ENCODE assay signal across 9 cellular contexts in the genomic region with DNA sequence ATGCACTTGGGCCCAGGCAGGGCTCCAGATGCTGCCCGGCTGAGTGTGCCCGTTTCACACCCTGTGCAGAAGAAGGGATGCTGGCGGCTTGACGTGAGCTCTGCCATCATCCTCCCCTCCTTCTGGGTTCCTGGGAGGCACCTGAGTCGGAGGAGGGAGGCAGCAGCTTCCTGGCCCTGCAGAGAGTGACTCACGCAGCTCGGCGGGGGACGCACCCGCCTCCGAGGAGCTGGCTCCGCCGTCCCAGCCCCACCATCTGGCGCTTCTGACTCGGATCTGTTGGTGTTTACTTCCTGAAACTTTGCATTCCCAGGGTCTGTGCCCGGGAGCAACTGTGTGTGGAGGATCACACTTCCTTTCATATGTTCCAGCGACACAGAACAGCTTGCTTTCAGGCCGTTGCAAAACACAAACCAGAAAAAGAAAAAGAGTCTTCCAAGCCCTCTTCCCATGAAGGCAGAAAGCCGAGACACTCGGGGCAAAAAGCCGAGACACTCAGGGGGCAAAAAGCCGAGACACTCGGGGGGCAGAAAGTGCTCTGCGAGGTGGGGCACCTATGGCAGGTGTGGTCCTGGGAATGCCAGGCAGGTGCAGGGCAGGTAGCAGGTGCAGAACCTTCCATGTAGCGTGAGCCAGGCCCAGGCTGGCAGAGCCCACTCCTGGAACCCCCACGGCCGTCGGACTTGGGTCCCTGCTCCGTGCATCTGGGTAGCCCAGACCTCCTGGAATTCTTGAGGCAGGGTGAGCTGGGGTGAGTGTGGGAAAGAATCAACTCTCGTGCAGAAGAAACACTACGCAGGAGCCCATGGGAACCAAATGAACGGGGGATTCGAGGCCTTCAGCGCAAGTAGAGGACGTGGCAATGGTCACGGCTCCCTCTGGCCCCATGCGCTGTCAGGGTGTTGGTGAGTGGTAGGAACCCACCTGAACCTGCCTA. TPM values are rescaled to one million over a fixed set of nuclear protein-coding genes. Genes with fewer than 3 reads are reported as not detected.
DNase-seq lines count a peak whose midpoint lies in the region; ATAC-seq, FAIRE-seq and TF ChIP-seq lines count a peak whose summit lies in the region.
"Had no signal": no experiment of that assay in that cellular context is flagged by ENCODE, and none has a peak within 500 bp of the region (broad histone marks: within the 10 kb centered on the region; RNA-seq: fewer than 3 reads in every experiment).

No MANE protein-coding gene starts in this region.

- H3K9me3 Mint-ChIP-seq in CD14-positive monocyte = peaks cover 5 to 21% (median 9%) of the 10 kb centered on the region in 7 donors

- TF ChIP-seq CTCF in AG09309 (IDR thresholded peaks at IDR 0.05; ENCODE audit: control insufficient read depth, insufficient read depth, low read depth, low read length, missing control alignments) (no peak), kidney (IDR thresholded peaks at IDR 0.05; ENCODE audit: borderline replicate concordance, extremely low read depth, insufficient read depth) (no peak), CD14-positive monocyte (IDR thresholded peaks at IDR 0.05) (no peak)

- no peak overlapping the region for H3K9ac ChIP-seq in kidney (ENCODE audit: low read length in 2 of 2)

- H3K36me3 Mint-ChIP-seq in CD14-positive monocyte = no peaks in the 10 kb centered on the region

- intact Hi-C loops in kidney (cut with DNase I) = no loop called here
- intact Hi-C loops in CD14-positive monocyte (cut with micrococcal nuclease) = no loop called here

- no peak for FAIRE-seq in kidney (lab: Jason Lieb, UNC)

- peaks cover 9 to 17% (median 15%) of the 10 kb centered on the region in 3 donors for H3K27me3 Mint-ChIP-seq in CD14-positive monocyte (ENCODE audit: low read depth in 3 of 3)

- H3K4me3 Mint-ChIP-seq in CD14-positive monocyte = peak overlapping the region in 1 of 2 donors; percentile 35

- H3K4me1 ChIP-seq in kidney (ENCODE audit: control insufficient read depth in 1 of 2, insufficient read depth in 1 of 2, low read depth in 1 of 2, low read length in 2 of 2) = no peaks in the 10 kb centered on the region
- H3K4me1 ChIP-seq: SJSA1 had no signal

- no peak overlapping the region for H3K4me3 ChIP-seq in AG09309 (ENCODE audit: control insufficient read depth, low read depth, low read length)
- no peak overlapping the region for H3K4me3 ChIP-seq in kidney (ENCODE audit: low read length in 2 of 2)
- H3K4me3 ChIP-seq: SJSA1 had no signal

- ATAC-seq in GM21381 (IDR thresholded peaks at IDR 0.05; ENCODE audit: unreplicated experiment) (no peak), GM18520 (IDR thresholded peaks at IDR 0.05; ENCODE audit: unreplicated experiment) (no peak)

- no peaks in the 10 kb centered on the region for H3K4me1 Mint-ChIP-seq in CD14-positive monocyte

- H3K27ac Mint-ChIP-seq in CD14-positive monocyte = peak overlapping the region in 1 of 7 donors; percentile 16

- no peak overlapping the region for H3K27ac ChIP-seq in kidney (ENCODE audit: low read depth in 2 of 2, low read length in 2 of 2)
- H3K27ac ChIP-seq: SJSA1 had no signal

- no peaks in the 10 kb centered on the region for H3K36me3 ChIP-seq in kidney (ENCODE audit: control insufficient read depth in 1 of 2, insufficient read depth in 2 of 2, low read length in 2 of 2)
- H3K36me3 ChIP-seq: SJSA1 had no signal

- H3K9me3 ChIP-seq in kidney (ENCODE audit: control insufficient read depth in 1 of 2, low read length in 2 of 2) = no peaks in the 10 kb centered on the region
- H3K9me3 ChIP-seq: SJSA1 had no signal

- DNase-seq in AG09309 (ENCODE audit: low read depth) = peak; percentile 8
- DNase-seq in HT-29 (ENCODE audit: low spot score) = peak; percentile 40
- peak; percentile 45 for DNase-seq in astrocyte of the hippocampus (ENCODE audit: low read depth, low spot score)
- DNase-seq in kidney = peak; percentile 92
- no peak for DNase-seq in CD14-positive monocyte (ENCODE audit: low spot score)
- no peak for DNase-seq in NCI-H2029 (lab: John Stamatoyannopoulos, UW)

RNA-seq across cellular contexts. Expression of a gene that starts 27.6 kb away (rescaled TPM):
- total RNA-seq in HT-29 (2014; rRNA removed; shearing (Covaris generic)) = not detected in 2 replicates
- total RNA-seq in kidney = 20.7 TPM
- polyA plus RNA-seq in kidney (ENCODE audit: insufficient read depth, low read depth, low replicate concordance) (4.8 TPM), CD14-positive monocyte (not detected)
- total RNA-seq: SJSA1 had no signal

Comparison
In these comparisons a context has a peak if more than half of its experiments do, and no peak if none do; other contexts are left out.
1. DNase-seq: peak in AG09309 (single experiment), HT-29 (single experiment), astrocyte of the hippocampus (single experiment) and kidney (single experiment); none in CD14-positive monocyte (single experiment) and NCI-H2029 (single experiment).
2. RNA of a gene that starts 27.6 kb away (total RNA-seq): 20.7 TPM in kidney (single experiment); not detected in HT-29; every median in the first group is over 10 times any median in the second.